In genomic region chr17:28572294-28573099, GRCh38 we compare ENCODE assay signal across 7 cellular contexts. TPM values are rescaled to one million over a fixed set of nuclear protein-coding genes. Genes with fewer than 3 reads are reported as not detected.
DNase-seq lines count a peak whose midpoint lies in the region; ATAC-seq and TF ChIP-seq lines count a peak whose summit lies in the region.

No MANE protein-coding gene starts in this region.

- POLR2A ChIA-PET in HEK293T (lab: Yijun Ruan, JAX): interaction anchor here (1.3 to 3.6 kb wide), 8 partner anchors 9 to 122 kb away, joined by 3 to 35 read pairs (median 7); partner anchors contain the start of genes BLTP2, SDF2, SUPT6H and UNC119

- H3K27ac Mint-ChIP-seq in HFFc6: no peak overlapping the region; the same call in 1 of the 2 replicates
- H3K27ac Mint-ChIP-seq in T-helper 17 cell: peak overlapping the region; percentile 82

- no peak for TF ChIP-seq POLR2A in spleen (IDR thresholded peaks at IDR 0.05)

- H3K27me3 ChIP-seq in right cardiac atrium (ENCODE audit: control insufficient read depth, insufficient read depth) (no peaks in the 10 kb centered on the region), spleen (replicated peaks in 1 of 7) (no peaks in the 10 kb centered on the region)

- intact Hi-C loops in right cardiac atrium (cut with DNase I): no loop called here
- intact Hi-C loops in spleen (cut with DNase I; ENCODE audit: low total_unique reads): no loop called here

- peaks cover 0 to 8% (median 0%) of the 10 kb centered on the region in 6 donors for H3K36me3 ChIP-seq in spleen

- DNase-seq in HFFc6 (no peak), T-helper 17 cell (no peak), right cardiac atrium (no peak), spleen (no peak), DMS153 treated with DMSO at 0.1 percent for 48 hours (lab: John Stamatoyannopoulos, UW; ENCODE audit: unreplicated experiment) (no peak), HEK293T (ENCODE audit: extremely low spot score) (no peak)

- ATAC-seq in T-helper 17 cell (no peak), right cardiac atrium (no peak), HG03439 (IDR thresholded peaks at IDR 0.05; ENCODE audit: unreplicated experiment) (no peak)

- H3K36me3 Mint-ChIP-seq in HFFc6 (ENCODE audit: low read depth) (peaks cover 5% of the 10 kb centered on the region), T-helper 17 cell (ENCODE audit: low read depth) (peaks cover 10% of the 10 kb centered on the region)

- H3K27ac ChIP-seq in right cardiac atrium (ENCODE audit: low read length) (no peak overlapping the region), spleen (peak overlapping the region in 5 of 8 donors; percentile 87 to 92 (median 92))

- H3K4me1 ChIP-seq in right cardiac atrium (ENCODE audit: control insufficient read depth, insufficient read depth, low read length): no peaks in the 10 kb centered on the region
- peaks cover 28 to 77% (median 60%) of the 10 kb centered on the region in 6 donors for H3K4me1 ChIP-seq in spleen

- TF ChIP-seq CTCF in HFFc6 (IDR thresholded peaks at IDR 0.05): no peak
- TF ChIP-seq CTCF in spleen (IDR thresholded peaks at IDR 0.05 in 8 of 11, conservative IDR thresholded peaks at IDR 0.05 in 3 of 11): no peak

- H3K4me1 Mint-ChIP-seq in HFFc6 (ENCODE audit: low read depth) (peaks cover 45% of the 10 kb centered on the region), T-helper 17 cell (peaks cover 47% of the 10 kb centered on the region)

- H3K27me3 Mint-ChIP-seq in HFFc6 (ENCODE audit: insufficient read depth): peaks cover 3% of the 10 kb centered on the region; the same call in 1 of the 2 replicates
- H3K27me3 Mint-ChIP-seq in T-helper 17 cell: no peaks in the 10 kb centered on the region

- H3K9me3 ChIP-seq in T-helper 17 cell (ENCODE audit: control insufficient read depth, low read length, poor library complexity, severe bottlenecking) (no peaks in the 10 kb centered on the region), right cardiac atrium (ENCODE audit: control insufficient read depth, low read length) (no peaks in the 10 kb centered on the region), spleen (no peaks in the 10 kb centered on the region)

- H3K4me3 Mint-ChIP-seq in HFFc6 (peak overlapping the region; percentile 97), T-helper 17 cell (peak overlapping the region; percentile 97)

- no peaks in the 10 kb centered on the region for H3K9me3 Mint-ChIP-seq in HFFc6

- CTCF ChIA-PET in HEK293T (lab: Yijun Ruan, JAX): interaction anchor here (0.6 kb wide), 1 partner anchor 156 kb away, joined by 3 read pairs; no protein-coding TSS in a partner anchor

- WGBS in right cardiac atrium: 64% methylated on average over 5 of the region's 5 CpGs
- WGBS in spleen, 5 donors: 76 to 85% (median 82%) methylated on average over 5 of the region's 5 CpGs

- H3K4me3 ChIP-seq in right cardiac atrium (ENCODE audit: low read length): peak overlapping the region; percentile 68
- H3K4me3 ChIP-seq in spleen: peak overlapping the region in 4 of 8 donors; percentile 69 to 96 (median 82)

TF ChIP-seq in HEK293T, 16 proteins besides CTCF, POLR2A, EP300 and RAD21:
- TF ChIP-seq LEF1 (IDR thresholded peaks at IDR 0.05; ENCODE audit: borderline replicate concordance) (no peak), BHLHE40 (IDR thresholded peaks at IDR 0.05; ENCODE audit: borderline replicate concordance) (no peak), FOXA1 (IDR thresholded peaks at IDR 0.05) (no peak), SUZ12 (IDR thresholded peaks at IDR 0.05) (no peak), HDGF (IDR thresholded peaks at IDR 0.05; ENCODE audit: borderline replicate concordance) (no peak), SP1 (IDR thresholded peaks at IDR 0.05) (no peak), L3MBTL2 (conservative IDR thresholded peaks at IDR 0.05) (no peak), CTBP1 (IDR thresholded peaks at IDR 0.05; ENCODE audit: borderline replicate concordance) (no peak)
TF ChIP-seq in HEK293T: peak in this region for 0.

RNA-seq across cellular contexts. Expression of gene PIGS, which starts 1.2 kb away (rescaled TPM):
- total RNA-seq in HFFc6 (2021; fragmentation: NEBNext Ultra II Directional; extraction: Animal tissue kit (Norgen Biotek cat#: 25700)): 10 to 100 TPM; 69.5 to 94.7 (median 78.0) TPM
- total RNA-seq in T-helper 17 cell (10 to 100 TPM; 44.5 to 50.9 TPM), right cardiac atrium (10 to 100 TPM; 36.4 to 41.8 (median 40.7) TPM), spleen (10 to 100 TPM; 43.7 to 77.6 (median 56.4) TPM)
- polyA plus RNA-seq in right cardiac atrium (16.6 TPM), spleen (10 to 100 TPM; 13.3 to 21.4 (median 17.6) TPM)

RNA-seq across cellular contexts. Expression of gene ALDOC, which starts 4.2 kb away (rescaled TPM):
- total RNA-seq in HFFc6 (2021; fragmentation: NEBNext Ultra II Directional; extraction: Animal tissue kit (Norgen Biotek cat#: 25700)): 10 to 100 TPM in 5 of 6 experiments, 1 to 10 TPM in 1; 8.6 to 14.7 (median 10.3) TPM
- total RNA-seq in T-helper 17 cell (10 to 100 TPM; 16.7 to 24.5 TPM), right cardiac atrium (100 to 1,000 TPM; 191 to 390 (median 276) TPM), spleen (10 to 100 TPM; 18.1 to 64.4 (median 40.3) TPM)
- polyA plus RNA-seq in right cardiac atrium (283 TPM), spleen (10 to 100 TPM; 16.9 to 24.8 (median 19.1) TPM)

RNA-seq across cellular contexts. Expression of gene UNC119, which starts 20.1 kb away (rescaled TPM):
- 10 to 100 TPM; 28.3 to 36.9 (median 30.1) TPM for total RNA-seq in HFFc6 (2021; fragmentation: NEBNext Ultra II Directional; extraction: Animal tissue kit (Norgen Biotek cat#: 25700))
- total RNA-seq in T-helper 17 cell (10 to 100 TPM; 87.2 to 91.9 TPM), right cardiac atrium (10 to 100 TPM; 14.0 to 28.8 (median 21.0) TPM), spleen (10 to 100 TPM; 41.5 to 76.0 (median 65.7) TPM)
- polyA plus RNA-seq in right cardiac atrium (22.8 TPM), spleen (10 to 100 TPM; 52.9 to 68.6 (median 59.1) TPM)

RNA-seq across cellular contexts. Expression of gene SPAG5, which starts 26.3 kb away (rescaled TPM):
- 10 to 100 TPM; 29.2 to 73.3 (median 69.4) TPM for total RNA-seq in HFFc6 (2021; fragmentation: NEBNext Ultra II Directional; extraction: Animal tissue kit (Norgen Biotek cat#: 25700))
- total RNA-seq in T-helper 17 cell: 10 to 100 TPM; 19.2 to 31.5 TPM
- total RNA-seq in right cardiac atrium: 1 to 10 TPM in 3 of 4 donors, under 1 TPM in 1; 0.81 to 2.7 (median 2.1) TPM
- polyA plus RNA-seq in right cardiac atrium: 1.2 TPM
- 10 to 100 TPM in 5 of 7 donors, 1 to 10 TPM in 2; 6.2 to 19.7 (median 14.3) TPM for total RNA-seq in spleen
- polyA plus RNA-seq in spleen: 10 to 100 TPM in 2 of 3 donors, 1 to 10 TPM in 1; 9.6 to 18.0 (median 14.9) TPM

RNA-seq across cellular contexts. Expression of gene RSKR, which starts 41.5 kb away (rescaled TPM):
- 1 to 10 TPM; 3.2 to 4.3 (median 3.5) TPM for total RNA-seq in HFFc6 (2021; fragmentation: NEBNext Ultra II Directional; extraction: Animal tissue kit (Norgen Biotek cat#: 25700))
- total RNA-seq in T-helper 17 cell (1 to 10 TPM; 8.1 to 8.8 TPM), right cardiac atrium (1 to 10 TPM; 2.9 to 4.7 (median 4.3) TPM), spleen (10 to 100 TPM; 11.6 to 30.9 (median 19.3) TPM)
- polyA plus RNA-seq in right cardiac atrium (2.9 TPM), spleen (1 to 10 TPM; 2.1 to 4.5 (median 2.8) TPM)
